In genomic region chr15:76127169-76127568, GRCh38 we compare ENCODE assay signal across 8 cellular contexts.
"Had no signal": no experiment of that assay in that cellular context is flagged by ENCODE, and none has a peak within 500 bp of the region (broad histone marks: within the 10 kb centered on the region; RNA-seq: fewer than 3 reads in every experiment).

No MANE protein-coding gene starts in this region.

- DNase-seq: H9, HCEC 1CT, KBM-7 had no signal

- FAIRE-seq: H1, H54, HepG2 had no signal

- H3K4me3 ChIP-seq: GM23338 had no signal

- H3K27ac ChIP-seq: HL-60 had no signal

- ATAC-seq: GM23338, HepG2 had no signal
